21 cellular contexts compared by ENCODE assay signal in genomic region chr11:33685061-33685460, GRCh38. TPM values are rescaled to one million over a fixed set of nuclear protein-coding genes. Genes with fewer than 3 reads are reported as not detected.
DNase-seq lines count a peak whose midpoint lies in the region; ATAC-seq and TF ChIP-seq lines count a peak whose summit lies in the region.
"Had no signal": no experiment of that assay in that cellular context is flagged by ENCODE, and none has a peak within 500 bp of the region (broad histone marks: within the 10 kb centered on the region; RNA-seq: fewer than 3 reads in every experiment).

No MANE protein-coding gene starts in this region.

- H3K36me3 ChIP-seq in right atrium auricular region: no peaks in the 10 kb centered on the region
- H3K36me3 ChIP-seq: BLaER1 had no signal

- peaks cover 0 to 6% of the 10 kb centered on the region in 2 donors for H3K4me1 ChIP-seq in right atrium auricular region

- H3K4me3 ChIP-seq in right atrium auricular region (no peak overlapping the region), foreskin fibroblast (ENCODE audit: low read depth in 1 of 2, low read length in 2 of 2) (no peak overlapping the region)
- H3K4me3 ChIP-seq: A549, BLaER1, K562 had no signal

- ATAC-seq in Right ventricle myocardium inferior (no peak), HG02571 (IDR thresholded peaks at IDR 0.05; ENCODE audit: unreplicated experiment) (no peak)
- ATAC-seq: A549; CD8-positive, alpha-beta T cell; K562 had no signal

- no peaks in the 10 kb centered on the region for H3K9me3 Mint-ChIP-seq in glutamatergic neuron (ENCODE audit: unreplicated experiment)

- intact Hi-C loops in Right ventricle myocardium inferior (cut with DNase I): no loop called here

- peaks cover 2% of the 10 kb centered on the region for H3K4me1 Mint-ChIP-seq in glutamatergic neuron (ENCODE audit: low read depth, unreplicated experiment)

- no peak overlapping the region for H3K27ac ChIP-seq in right atrium auricular region
- H3K27ac ChIP-seq: BLaER1 had no signal

- H3K27me3 ChIP-seq in right atrium auricular region: no peaks in the 10 kb centered on the region
- H3K27me3 ChIP-seq: BLaER1 had no signal

- H3K27ac Mint-ChIP-seq in glutamatergic neuron (ENCODE audit: unreplicated experiment): no peak overlapping the region
- H3K27ac Mint-ChIP-seq: CD8-positive, alpha-beta T cell had no signal

- peaks cover 0 to 6% of the 10 kb centered on the region in 2 donors for H3K9me3 ChIP-seq in right atrium auricular region
- H3K9me3 ChIP-seq: BLaER1 had no signal

- no peaks in the 10 kb centered on the region for H3K36me3 Mint-ChIP-seq in glutamatergic neuron (ENCODE audit: unreplicated experiment)
- H3K36me3 Mint-ChIP-seq: CD8-positive, alpha-beta T cell had no signal

- no peak for TF ChIP-seq CTCF in right atrium auricular region (IDR thresholded peaks at IDR 0.05)
- TF ChIP-seq CTCF in foreskin fibroblast (IDR thresholded peaks at IDR 0.05; ENCODE audit: low read depth, low read length): no peak
- no peak for TF ChIP-seq CTCF in glutamatergic neuron (IDR thresholded peaks at IDR 0.05; ENCODE audit: partially characterized antibody, unreplicated experiment)

- H3K4me3 Mint-ChIP-seq in glutamatergic neuron (ENCODE audit: unreplicated experiment): no peak overlapping the region
- H3K4me3 Mint-ChIP-seq: CD8-positive, alpha-beta T cell had no signal

- H3K27me3 Mint-ChIP-seq in glutamatergic neuron (ENCODE audit: unreplicated experiment): no peaks in the 10 kb centered on the region

- DNase-seq in right atrium auricular region (ENCODE audit: low spot score) (peak; percentile 50), Right ventricle myocardium inferior (ENCODE audit: missing footprints) (no peak), RPMI7951 (ENCODE audit: low read depth) (peak; percentile 30), foreskin fibroblast (peak; percentile 52 to 62), ureter (ENCODE audit: low spot score) (peak; percentile 32), glutamatergic neuron (no peak), NCI-H2081 treated with DMSO at 0.1 percent for 48 hours (lab: John Stamatoyannopoulos, UW) (no peak)
- DNase-seq: Calu3; CD8-positive, alpha-beta T cell; EL; NCI-H1092 treated with DMSO at 0.1 percent for 48 hours; NCI-H1694; NCI-H748 treated with DMSO at 0.1 percent for 48 hours; OCI-M1; RPMI8226 had no signal

RNA-seq across cellular contexts. Expression of gene C11orf91, which starts 15.6 kb away (rescaled TPM):
- not detected for total RNA-seq in right atrium auricular region
- total RNA-seq in Right ventricle myocardium inferior: not detected
- not detected in 2 replicates for total RNA-seq in RPMI7951 (2014; rRNA removed; shearing (Covaris generic))
- 0.52 TPM for total RNA-seq in ureter
- not detected for total RNA-seq in glutamatergic neuron (ENCODE audit: unreplicated experiment)
- total RNA-seq: H4, K562, NCI-H460 had no signal

RNA-seq across cellular contexts. Expression of gene CD59, which starts 51.2 kb away (rescaled TPM):
- 100 to 1,000 TPM; 414 to 561 TPM for total RNA-seq in right atrium auricular region
- 817 TPM for total RNA-seq in Right ventricle myocardium inferior
- 118 TPM in 2 replicates for total RNA-seq in RPMI7951 (2014; rRNA removed; shearing (Covaris generic))
- total RNA-seq in ureter: 546 TPM
- total RNA-seq in glutamatergic neuron (ENCODE audit: unreplicated experiment): 105 TPM

Comparison
In these comparisons a context has a peak if more than half of its experiments do, and no peak if none do; other contexts are left out.
1. DNase-seq: peak in right atrium auricular region (single experiment), RPMI7951 (single experiment), foreskin fibroblast (2 of 2) and ureter (single experiment); none in Right ventricle myocardium inferior (single experiment), glutamatergic neuron (single experiment) and NCI-H2081 treated with DMSO at 0.1 percent for 48 hours (single experiment).